Comparison of ENCODE assay signal across 8 cellular contexts in the genomic region with DNA sequence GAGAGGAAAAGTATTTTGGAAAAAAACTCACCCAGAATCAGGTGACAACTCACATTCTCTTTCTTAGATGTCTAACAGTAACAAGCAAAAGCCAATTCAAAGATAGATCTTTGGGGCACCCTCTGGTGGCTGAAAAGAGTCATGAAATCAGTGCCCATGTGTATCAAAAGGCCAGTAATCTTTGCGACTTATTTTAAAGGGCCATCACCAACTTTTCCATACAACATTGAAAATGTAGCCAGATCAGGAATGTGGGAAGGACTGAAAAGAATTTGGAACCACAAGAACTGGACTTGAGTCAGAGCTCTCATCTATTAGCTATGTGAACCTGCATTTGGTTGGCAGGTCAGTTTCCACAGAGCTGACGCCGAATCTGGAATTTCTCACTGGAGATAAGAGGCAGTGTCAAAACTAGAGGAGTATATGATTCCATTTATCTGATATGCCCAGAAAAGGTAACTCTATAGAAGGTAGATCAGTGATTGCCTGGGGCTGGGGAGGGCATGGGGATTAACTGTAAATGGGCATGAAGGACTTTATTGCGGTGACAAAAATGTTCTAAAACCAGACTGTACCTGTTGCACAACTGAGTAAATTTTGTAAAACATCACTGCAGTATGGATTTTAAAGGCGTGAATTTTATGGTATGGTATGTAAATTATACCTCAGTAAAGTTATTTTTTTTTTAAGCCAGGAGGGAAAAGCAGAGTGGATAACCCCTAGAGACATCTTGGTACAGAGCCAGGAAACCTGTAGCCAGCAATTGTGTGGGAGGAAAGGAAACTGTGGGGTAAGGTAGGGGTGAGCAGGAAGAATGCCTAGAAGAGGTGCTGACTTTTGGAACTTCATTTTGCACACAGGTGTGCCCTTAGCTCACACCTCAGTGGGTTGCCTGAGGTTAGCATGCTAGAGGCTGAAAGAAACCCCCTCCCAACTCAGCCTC.
DNase-seq lines count a peak whose midpoint lies in the region; ATAC-seq, FAIRE-seq and TF ChIP-seq lines count a peak whose summit lies in the region.

No MANE protein-coding gene starts in this region.

- H3K9me3 ChIP-seq in right cardiac atrium (ENCODE audit: control insufficient read depth, low read length) (no peaks in the 10 kb centered on the region), small intestine (ENCODE audit: control insufficient read depth, low read depth) (no peaks in the 10 kb centered on the region)

- no peak overlapping the region for H3K27ac ChIP-seq in right cardiac atrium (ENCODE audit: low read length)
- H3K27ac ChIP-seq in small intestine (ENCODE audit: low read depth in 1 of 2, low read length in 1 of 2) = no peak overlapping the region

- ATAC-seq in right cardiac atrium (peak; percentile 74), HG03108 (IDR thresholded peaks at IDR 0.05; ENCODE audit: unreplicated experiment) (no peak)

- peak; percentile 75 for DNase-seq in GM12865 (ENCODE audit: low read depth)
- peak; percentile 72 for DNase-seq in HFFc6
- DNase-seq in NCI-H1105 treated with DMSO at 0.1 percent for 48 hours (lab: John Stamatoyannopoulos, UW) = peak; percentile 67
- DNase-seq in SW480 (ENCODE audit: low spot score) = peak; percentile 54
- peak in 33 of 56 donors; percentile 4 to 84 (median 33) for DNase-seq in amygdala (lab: John Stamatoyannopoulos, UW)
- DNase-seq in right cardiac atrium = peak in 2 of 3 donors; percentile 41 to 72
- DNase-seq in small intestine = peak; percentile 62

- no peaks in the 10 kb centered on the region for H3K9me3 Mint-ChIP-seq in HFFc6

- peaks cover 6% of the 10 kb centered on the region for H3K27me3 Mint-ChIP-seq in HFFc6 (ENCODE audit: insufficient read depth)

- peaks cover 10% of the 10 kb centered on the region for H3K4me1 Mint-ChIP-seq in HFFc6 (ENCODE audit: low read depth)

- H3K36me3 ChIP-seq in small intestine (ENCODE audit: control insufficient read depth in 2 of 2, insufficient read depth in 2 of 2, low read length in 2 of 2) = no peaks in the 10 kb centered on the region

- FAIRE-seq in small intestine (lab: Jason Lieb, UNC) = no peak

- intact Hi-C loops in right cardiac atrium (cut with DNase I) = loop anchor here in 2 of 4 donors (10.0 kb wide), 2 partner anchors 122 to 492 kb away; partner anchors contain the start of gene CEP85L (in 1 of the 2)

- H3K36me3 Mint-ChIP-seq in HFFc6 (ENCODE audit: low read depth) = no peaks in the 10 kb centered on the region

- H3K27me3 ChIP-seq in right cardiac atrium (ENCODE audit: control insufficient read depth, insufficient read depth) (no peaks in the 10 kb centered on the region), small intestine (ENCODE audit: control insufficient read depth in 2 of 2, insufficient read depth in 2 of 2, low read length in 2 of 2) (no peaks in the 10 kb centered on the region)

- H3K4me1 ChIP-seq in right cardiac atrium (ENCODE audit: control insufficient read depth, insufficient read depth, low read length) (no peaks in the 10 kb centered on the region), small intestine (ENCODE audit: control insufficient read depth in 2 of 2, insufficient read depth in 1 of 2, low read depth in 1 of 2, low read length in 1 of 2) (no peaks in the 10 kb centered on the region)

- 40% methylated on average over 5 of the region's 5 CpGs for WGBS in right cardiac atrium
- WGBS in small intestine, 3 donors = 48 to 57% (median 52%) methylated on average over 5 of the region's 5 CpGs

- TF ChIP-seq CTCF in GM12865 (IDR thresholded peaks at IDR 0.05; ENCODE audit: insufficient read depth, low read depth, low read length, missing control alignments) (peak; percentile 72), HFFc6 (IDR thresholded peaks at IDR 0.05) (peak; percentile 88)

- H3K27ac Mint-ChIP-seq in HFFc6 = no peak overlapping the region

- H3K4me3 Mint-ChIP-seq in HFFc6 = no peak overlapping the region

- H3K4me3 ChIP-seq in GM12865 (ENCODE audit: low read depth, low read length) (no peak overlapping the region), right cardiac atrium (ENCODE audit: low read length) (peak overlapping the region; percentile 4), small intestine (ENCODE audit: low read depth in 1 of 2, low read length in 2 of 2) (no peak overlapping the region)
